Comparison of ENCODE assay signal across 9 cellular contexts in genomic region chr19:47336761-47337718, GRCh38. TPM values are rescaled to one million over a fixed set of nuclear protein-coding genes. Genes with fewer than 3 reads are reported as not detected.
DNase-seq lines count a peak whose midpoint lies in the region; ATAC-seq, FAIRE-seq and TF ChIP-seq lines count a peak whose summit lies in the region.
"Not testable (repeated sequence)": the region's sequence is repeated elsewhere in the genome, so short reads cannot be mapped to it uniquely, and the experiment has no call there.
"Had no signal": no experiment of that assay in that cellular context is flagged by ENCODE, and none has a peak within 500 bp of the region (broad histone marks: within the 10 kb centered on the region; RNA-seq: fewer than 3 reads in every experiment).

No MANE protein-coding gene starts in this region.

- not testable (repeated sequence) for TF ChIP-seq RAD21 in HepG2 (CRISPR knock-in tag; IDR thresholded peaks at IDR 0.05)

- POLR2A ChIA-PET in activated CD4-positive, alpha-beta memory T cell treated with anti-CD3 and anti-CD28 coated beads, Interleukin-2, amount 10 ng/mL, durations not matched to agents 7 days and 5 days (lab: Charles Lee): interaction anchor here (1.0 to 5.0 kb wide), 2 partner anchors 12 to 14 kb away, joined by 3 to 52 read pairs; partner anchors contain the start of gene DHX34
- POLR2A ChIA-PET in HepG2 (lab: Yijun Ruan, JAX): interaction anchor here (1.6 kb wide), 1 partner anchor 12 kb away, joined by 3 read pairs; the partner anchor contains the start of gene DHX34

- H3K9ac ChIP-seq in HepG2 (ENCODE audit: insufficient read depth, low read depth, low read length): not testable (repeated sequence)

- not testable (repeated sequence) for TF ChIP-seq CTCF in DOHH2 (IDR thresholded peaks at IDR 0.05; ENCODE audit: low read depth, low read length, poor library complexity, severe bottlenecking); NB4 (IDR thresholded peaks at IDR 0.05; ENCODE audit: low read depth, low read length); coronary artery (IDR thresholded peaks at IDR 0.05); HepG2 (CRISPR knock-in tag; IDR thresholded peaks at IDR 0.05)
- TF ChIP-seq CTCF in spleen (IDR thresholded peaks at IDR 0.05 in 8 of 11, conservative IDR thresholded peaks at IDR 0.05 in 3 of 11): peak in 1 of 11 experiments; percentile 24

- intact Hi-C loops in HepG2 (cut with micrococcal nuclease; ENCODE audit: unreplicated experiment); spleen (cut with DNase I; ENCODE audit: low total_unique reads): not testable (repeated sequence)

- peak; percentile 37; the same call in 2 of the 3 replicates for ATAC-seq in HepG2

- not testable (repeated sequence) for H4K20me1 ChIP-seq in DOHH2 (ENCODE audit: control insufficient read depth, insufficient read depth, low read depth, low read length); HepG2 (ENCODE audit: insufficient read depth, low read length)

- not testable (repeated sequence) for H3K9me3 Mint-ChIP-seq in activated CD4-positive, alpha-beta memory T cell treated with anti-CD3 and anti-CD28 coated beads, Interleukin-2, amount 10 ng/mL, durations not matched to agents 7 days and 5 days

- not testable (repeated sequence) for H3F3A ChIP-seq in DOHH2 (ENCODE audit: control insufficient read depth, insufficient read depth)

- peak overlapping the region; percentile 49 for H3K4me3 Mint-ChIP-seq in activated CD4-positive, alpha-beta memory T cell treated with anti-CD3 and anti-CD28 coated beads, Interleukin-2, amount 10 ng/mL, durations not matched to agents 7 days and 5 days

- H3K27me3 ChIP-seq in DOHH2 (ENCODE audit: control insufficient read depth, low read length); HepG2 (ENCODE audit: control insufficient read depth in 1 of 2, insufficient read depth in 2 of 2, low read length in 2 of 2); spleen (replicated peaks in 1 of 7): not testable (repeated sequence)

- not testable (repeated sequence) for H3K4me3 ChIP-seq in DOHH2 (ENCODE audit: low read length); HepG2 (replicated peaks in 1 of 3; ENCODE audit: insufficient read depth in 1 of 3, low read depth in 2 of 3, low read length in 3 of 3)
- H3K4me3 ChIP-seq in NB4 (ENCODE audit: low read depth, low read length) (peak overlapping the region; percentile 7), coronary artery (peak overlapping the region; percentile 36), spleen (peak overlapping the region in 6 of 8 donors; percentile 23 to 68 (median 36))

- H3K9me3 ChIP-seq in DOHH2 (ENCODE audit: control insufficient read depth, insufficient read depth, low read length); HepG2 (ENCODE audit: low read length); spleen: not testable (repeated sequence)

- not testable (repeated sequence) for H3K9me2 ChIP-seq in DOHH2 (replicated peaks; ENCODE audit: control insufficient read depth, low read length)

- TF ChIP-seq POLR2A in NB4 (IDR thresholded peaks at IDR 0.05; ENCODE audit: extremely low read depth, insufficient read length); HepG2 (IDR thresholded peaks at IDR 0.05; ENCODE audit: insufficient read depth in 1 of 2, low read depth in 2 of 2, low read length in 2 of 2); spleen (IDR thresholded peaks at IDR 0.05): not testable (repeated sequence)

- BruUV-seq in HepG2 (replicated peaks; lab: Mats Ljungman, UMichigan): not testable (repeated sequence)

- H3K27ac Mint-ChIP-seq in activated CD4-positive, alpha-beta memory T cell treated with anti-CD3 and anti-CD28 coated beads, Interleukin-2, amount 10 ng/mL, durations not matched to agents 7 days and 5 days: peak overlapping the region; percentile 91

- not testable (repeated sequence) for H2AFZ ChIP-seq in HepG2 (ENCODE audit: low read length)

- not testable (repeated sequence) for H3K27me3 Mint-ChIP-seq in activated CD4-positive, alpha-beta memory T cell treated with anti-CD3 and anti-CD28 coated beads, Interleukin-2, amount 10 ng/mL, durations not matched to agents 7 days and 5 days

- CTCF ChIA-PET in activated CD4-positive, alpha-beta memory T cell treated with anti-CD3 and anti-CD28 coated beads, Interleukin-2, amount 10 ng/mL, durations not matched to agents 7 days and 5 days (lab: Charles Lee): interaction anchor here (0.6 to 6.2 kb wide), 2 partner anchors 12 to 844 kb away, joined by 3 to 75 read pairs; partner anchors contain the start of gene DHX34
- CTCF ChIA-PET in HepG2 (lab: Yijun Ruan, JAX; ENCODE audit: low intra/inter-chr PET ratio, low total read pairs): not testable (repeated sequence)

- FAIRE-seq in HepG2 (lab: Jason Lieb, UNC): not testable (repeated sequence)

- H3K36me3 ChIP-seq in DOHH2 (ENCODE audit: control insufficient read depth, low read length); HepG2 (replicated peaks in 1 of 2; ENCODE audit: control insufficient read depth in 1 of 2, insufficient read depth in 2 of 2, low read length in 2 of 2): not testable (repeated sequence)
- H3K36me3 ChIP-seq in spleen: peaks cover 0 to 18% (median 3%) of the 10 kb centered on the region in 6 donors

- H3K4me1 Mint-ChIP-seq in activated CD4-positive, alpha-beta memory T cell treated with anti-CD3 and anti-CD28 coated beads, Interleukin-2, amount 10 ng/mL, durations not matched to agents 7 days and 5 days: peaks cover 26% of the 10 kb centered on the region

- not testable (repeated sequence) for H3K27ac ChIP-seq in DOHH2 (ENCODE audit: low read depth, low read length); HepG2 (ENCODE audit: extremely low read length, insufficient read depth, low read length)
- H3K27ac ChIP-seq in coronary artery: peak overlapping the region in 1 of 2 donors; percentile 56
- H3K27ac ChIP-seq in spleen: peak overlapping the region; percentile 42 to 95 (median 86)

- in situ Hi-C loops in HepG2 (cut with HindIII; ENCODE audit: extremely low pct_ligation_motif_present, low pct_unique_long_range_greater_than_20kb): not testable (repeated sequence)

- not testable (repeated sequence) for TF ChIP-seq EP300 in HepG2 (IDR thresholded peaks at IDR 0.05; ENCODE audit: low read depth in 2 of 2, low read length in 2 of 2); HepG2 (CRISPR knock-in tag; IDR thresholded peaks at IDR 0.05; ENCODE audit: borderline replicate concordance)

- 30% methylated on average over 17 of the region's 18 CpGs for WGBS in HepG2 (ENCODE audit: low lambda C conversion rate)
- 49 to 72% (median 61%) methylated on average over 15 to 18 of the region's 18 CpGs for WGBS in spleen, 5 donors

- not testable (repeated sequence) for H3K36me3 Mint-ChIP-seq in activated CD4-positive, alpha-beta memory T cell treated with anti-CD3 and anti-CD28 coated beads, Interleukin-2, amount 10 ng/mL, durations not matched to agents 7 days and 5 days (ENCODE audit: low read depth)

- H3K4me1 ChIP-seq in DOHH2 (ENCODE audit: control insufficient read depth, low read length): peaks cover 12% of the 10 kb centered on the region
- H3K4me1 ChIP-seq in HepG2 (ENCODE audit: insufficient read depth, low read length): peaks cover 20% of the 10 kb centered on the region
- H3K4me1 ChIP-seq in spleen: peaks cover 0 to 48% (median 16%) of the 10 kb centered on the region in 6 donors

- H3K4me2 ChIP-seq in DOHH2 (ENCODE audit: low read length) (peak overlapping the region; percentile 40), HepG2 (ENCODE audit: low read depth, low read length) (peak overlapping the region; percentile 51; the same call in 1 of the 2 replicates)

- peak; percentile 99 for DNase-seq in NB4 (ENCODE audit: low read depth)
- peak; percentile 63 for DNase-seq in OCI-M1 (lab: John Stamatoyannopoulos, UW)
- DNase-seq in activated CD4-positive, alpha-beta memory T cell treated with anti-CD3 and anti-CD28 coated beads, Interleukin-2, amount 10 ng/mL, durations not matched to agents 7 days and 5 days: peak; percentile 63
- DNase-seq in coronary artery (ENCODE audit: low spot score); HepG2 (ENCODE audit: low spot score): not testable (repeated sequence)
- peak; percentile 92 for DNase-seq in spleen

- H3K79me2 ChIP-seq in DOHH2 (ENCODE audit: control insufficient read depth, low read length); HepG2 (ENCODE audit: insufficient read depth, low read length): not testable (repeated sequence)

RNA-seq across cellular contexts. Expression of gene C5AR2, which starts 5.1 kb away (rescaled TPM):
- total RNA-seq in activated CD4-positive, alpha-beta memory T cell treated with anti-CD3 and anti-CD28 coated beads, Interleukin-2, amount 10 ng/mL, durations not matched to agents 7 days and 5 days: 1 to 10 TPM; 4.7 to 5.5 TPM
- 0.09 TPM in 1 of 2 replicates, not detected in the other for total RNA-seq in HepG2 (2016; rRNA removed; fragmentation: Illumina TruSeq; extraction: Trizol)
- not detected in 2 replicates for total RNA-seq in HepG2 (2016; cell fraction: cytosol; rRNA removed; fragmentation: Illumina TruSeq; extraction: Trizol; ENCODE audit: low read depth)
- not detected in 2 replicates for total RNA-seq in HepG2 (2016; cell fraction: insoluble cytoplasmic fraction; rRNA removed; fragmentation: Illumina TruSeq; extraction: Trizol)
- total RNA-seq in HepG2 (2016; cell fraction: membrane; rRNA removed; fragmentation: Illumina TruSeq; extraction: Trizol): 0.07 TPM in 1 of 2 replicates, not detected in the other
- not detected in 2 replicates for total RNA-seq in HepG2 (2016; cell fraction: nucleus; rRNA removed; fragmentation: Illumina TruSeq; extraction: Trizol)
- polyA plus RNA-seq in HepG2 (2011; rRNA removed): 0.24 and 0.26 TPM in 2 replicates
- 0.18 and 0.28 TPM in 2 replicates for polyA plus RNA-seq in HepG2 (2011; cell fraction: cytosol; rRNA removed)
- polyA plus RNA-seq in HepG2 (2011; cell fraction: nucleus; rRNA removed): 0.50 and 0.66 TPM in 2 replicates
- polyA plus RNA-seq in HepG2 (2012): 0.20 and 0.30 TPM in 2 replicates
- polyA plus RNA-seq in HepG2 (2016; cell fraction: cytosol; fragmentation: Illumina TruSeq; extraction: Trizol; ENCODE audit: low read depth): not detected in 2 replicates
- polyA plus RNA-seq in HepG2 (2016; cell fraction: insoluble cytoplasmic fraction; fragmentation: Illumina TruSeq; extraction: Trizol; ENCODE audit: low read depth): not detected in 2 replicates
- polyA plus RNA-seq in HepG2 (2016; cell fraction: membrane; fragmentation: Illumina TruSeq; extraction: Trizol; ENCODE audit: low read depth): not detected in 2 replicates
- polyA plus RNA-seq in HepG2 (2016; cell fraction: nucleus; fragmentation: Illumina TruSeq; extraction: Trizol; ENCODE audit: insufficient read depth, low read depth): not detected in 2 replicates
- polyA minus RNA-seq in HepG2 (2011; rRNA and poly(A)+ RNA removed; ENCODE audit: low replicate concordance): 0.48 and 6.7 TPM in 2 replicates
- polyA minus RNA-seq in HepG2 (2011; cell fraction: cytosol; rRNA and poly(A)+ RNA removed): 0.10 and 0.18 TPM in 2 replicates
- polyA minus RNA-seq in HepG2 (2011; cell fraction: nucleus; rRNA and poly(A)+ RNA removed): 0.25 TPM in 1 of 2 replicates, not detected in the other
- total RNA-seq in spleen: 10 to 100 TPM; 24.7 to 55.7 (median 28.3) TPM
- polyA plus RNA-seq in spleen: 1 to 10 TPM; 1.3 to 2.7 (median 1.5) TPM
- total RNA-seq: activated CD4-positive, alpha-beta T cell treated with anti-CD3 and anti-CD28 coated beads, Interleukin-2, amount 10 ng/mL, durations not matched to agents 24 days and 14 days; foreskin keratinocyte had no signal
- polyA plus RNA-seq: foreskin keratinocyte had no signal

RNA-seq across cellular contexts. Expression of gene DHX34, which starts 12.1 kb away (rescaled TPM):
- total RNA-seq in activated CD4-positive, alpha-beta memory T cell treated with anti-CD3 and anti-CD28 coated beads, Interleukin-2, amount 10 ng/mL, durations not matched to agents 7 days and 5 days: 10 to 100 TPM; 10.3 to 10.5 TPM
- 8.0 and 12.0 TPM in 2 replicates for total RNA-seq in HepG2 (2016; rRNA removed; fragmentation: Illumina TruSeq; extraction: Trizol)
- 11.3 and 11.4 TPM in 2 replicates for total RNA-seq in HepG2 (2016; cell fraction: cytosol; rRNA removed; fragmentation: Illumina TruSeq; extraction: Trizol; ENCODE audit: low read depth)
- total RNA-seq in HepG2 (2016; cell fraction: insoluble cytoplasmic fraction; rRNA removed; fragmentation: Illumina TruSeq; extraction: Trizol): 6.8 and 12.8 TPM in 2 replicates
- 8.6 and 9.9 TPM in 2 replicates for total RNA-seq in HepG2 (2016; cell fraction: membrane; rRNA removed; fragmentation: Illumina TruSeq; extraction: Trizol)
- 12.8 and 13.1 TPM in 2 replicates for total RNA-seq in HepG2 (2016; cell fraction: nucleus; rRNA removed; fragmentation: Illumina TruSeq; extraction: Trizol)
- 9.2 and 12.5 TPM in 2 replicates for polyA plus RNA-seq in HepG2 (2011; rRNA removed)
- 4.0 and 5.9 TPM in 2 replicates for polyA plus RNA-seq in HepG2 (2011; cell fraction: cytosol; rRNA removed)
- polyA plus RNA-seq in HepG2 (2011; cell fraction: nucleus; rRNA removed): 50.6 and 52.9 TPM in 2 replicates
- polyA plus RNA-seq in HepG2 (2012): 6.5 and 9.0 TPM in 2 replicates
- 2.1 and 2.4 TPM in 2 replicates for polyA plus RNA-seq in HepG2 (2016; cell fraction: cytosol; fragmentation: Illumina TruSeq; extraction: Trizol; ENCODE audit: low read depth)
- 6.9 and 11.0 TPM in 2 replicates for polyA plus RNA-seq in HepG2 (2016; cell fraction: insoluble cytoplasmic fraction; fragmentation: Illumina TruSeq; extraction: Trizol; ENCODE audit: low read depth)
- polyA plus RNA-seq in HepG2 (2016; cell fraction: membrane; fragmentation: Illumina TruSeq; extraction: Trizol; ENCODE audit: low read depth): 3.7 and 4.3 TPM in 2 replicates
- polyA plus RNA-seq in HepG2 (2016; cell fraction: nucleus; fragmentation: Illumina TruSeq; extraction: Trizol; ENCODE audit: insufficient read depth, low read depth): 28.7 and 30.5 TPM in 2 replicates
- polyA minus RNA-seq in HepG2 (2011; rRNA and poly(A)+ RNA removed; ENCODE audit: low replicate concordance): 18.8 and 19.4 TPM in 2 replicates
- polyA minus RNA-seq in HepG2 (2011; cell fraction: cytosol; rRNA and poly(A)+ RNA removed): 3.9 and 7.7 TPM in 2 replicates
- 16.0 and 18.4 TPM in 2 replicates for polyA minus RNA-seq in HepG2 (2011; cell fraction: nucleus; rRNA and poly(A)+ RNA removed)
- 10 to 100 TPM; 19.5 to 34.8 (median 27.0) TPM for total RNA-seq in spleen
- 10 to 100 TPM in 2 of 3 donors, 1 to 10 TPM in 1; 8.4 to 18.5 (median 13.1) TPM for polyA plus RNA-seq in spleen

RNA-seq across cellular contexts. Expression of gene C5AR1, which starts 27.4 kb away (rescaled TPM):
- not detected for total RNA-seq in activated CD4-positive, alpha-beta memory T cell treated with anti-CD3 and anti-CD28 coated beads, Interleukin-2, amount 10 ng/mL, durations not matched to agents 7 days and 5 days
- 0.07 TPM in 1 of 2 replicates, not detected in the other for total RNA-seq in HepG2 (2016; rRNA removed; fragmentation: Illumina TruSeq; extraction: Trizol)
- total RNA-seq in HepG2 (2016; cell fraction: cytosol; rRNA removed; fragmentation: Illumina TruSeq; extraction: Trizol; ENCODE audit: low read depth): 0.71 TPM in 1 of 2 replicates, not detected in the other
- 0.15 TPM in 1 of 2 replicates, not detected in the other for total RNA-seq in HepG2 (2016; cell fraction: insoluble cytoplasmic fraction; rRNA removed; fragmentation: Illumina TruSeq; extraction: Trizol)
- 0.07 TPM in 1 of 2 replicates, not detected in the other for total RNA-seq in HepG2 (2016; cell fraction: membrane; rRNA removed; fragmentation: Illumina TruSeq; extraction: Trizol)
- total RNA-seq in HepG2 (2016; cell fraction: nucleus; rRNA removed; fragmentation: Illumina TruSeq; extraction: Trizol): not detected in 2 replicates
- polyA plus RNA-seq in HepG2 (2011; rRNA removed): 1.6 and 3.9 TPM in 2 replicates
- 0.85 and 2.3 TPM in 2 replicates for polyA plus RNA-seq in HepG2 (2011; cell fraction: cytosol; rRNA removed)
- 0.59 and 1.6 TPM in 2 replicates for polyA plus RNA-seq in HepG2 (2011; cell fraction: nucleus; rRNA removed)
- polyA plus RNA-seq in HepG2 (2012): 4.2 and 10.7 TPM in 2 replicates
- not detected in 2 replicates for polyA plus RNA-seq in HepG2 (2016; cell fraction: cytosol; fragmentation: Illumina TruSeq; extraction: Trizol; ENCODE audit: low read depth)
- polyA plus RNA-seq in HepG2 (2016; cell fraction: insoluble cytoplasmic fraction; fragmentation: Illumina TruSeq; extraction: Trizol; ENCODE audit: low read depth): 0.44 TPM in 1 of 2 replicates, not detected in the other
- polyA plus RNA-seq in HepG2 (2016; cell fraction: membrane; fragmentation: Illumina TruSeq; extraction: Trizol; ENCODE audit: low read depth): 0.09 TPM in 1 of 2 replicates, not detected in the other
- 0.45 and 1.1 TPM in 2 replicates for polyA plus RNA-seq in HepG2 (2016; cell fraction: nucleus; fragmentation: Illumina TruSeq; extraction: Trizol; ENCODE audit: insufficient read depth, low read depth)
- polyA minus RNA-seq in HepG2 (2011; rRNA and poly(A)+ RNA removed; ENCODE audit: low replicate concordance): 2.5 and 3.0 TPM in 2 replicates
- 1.8 and 2.6 TPM in 2 replicates for polyA minus RNA-seq in HepG2 (2011; cell fraction: cytosol; rRNA and poly(A)+ RNA removed)
- polyA minus RNA-seq in HepG2 (2011; cell fraction: nucleus; rRNA and poly(A)+ RNA removed): 0.39 and 0.75 TPM in 2 replicates
- total RNA-seq in spleen: 100 to 1,000 TPM in 1 of 7 donors, 10 to 100 TPM in 6; 33.1 to 124 (median 64.0) TPM
- polyA plus RNA-seq in spleen: 1 to 10 TPM; 4.0 to 9.4 (median 4.6) TPM
- polyA plus RNA-seq: foreskin keratinocyte had no signal

Comparison
In these comparisons a context has a peak if more than half of its experiments do, and no peak if none do; other contexts are left out.
1. RNA of gene C5AR1, which starts 27.4 kb away (total RNA-seq): 33.1 to 124 TPM in spleen; not detected in activated CD4-positive, alpha-beta memory T cell treated with anti-CD3 and anti-CD28 coated beads, Interleukin-2, amount 10 ng/mL, durations not matched to agents 7 days and 5 days and 0.07 to 0.71 TPM in HepG2; every median in the first group is over 10 times any median in the second.